24 cellular contexts compared by ENCODE assay signal in genomic region chr2:191037351-191037750, GRCh38. TPM values are rescaled to one million over a fixed set of nuclear protein-coding genes. Genes with fewer than 3 reads are reported as not detected.
DNase-seq lines count a peak whose midpoint lies in the region; ATAC-seq and TF ChIP-seq lines count a peak whose summit lies in the region.
"Had no signal": no experiment of that assay in that cellular context is flagged by ENCODE, and none has a peak within 500 bp of the region (broad histone marks: within the 10 kb centered on the region; RNA-seq: fewer than 3 reads in every experiment).

No MANE protein-coding gene starts in this region.

- peak overlapping the region; percentile 9 for H2BK120ac ChIP-seq in H9 (ENCODE audit: low read depth, low read length, poor library complexity, severe bottlenecking)

- H4K20me1 ChIP-seq in H9 (ENCODE audit: control insufficient read depth, insufficient read depth, insufficient read length) = no peaks in the 10 kb centered on the region

- no peak overlapping the region for H2BK12ac ChIP-seq in H9 (ENCODE audit: insufficient read length, low read depth, low read length)

- H3K79me1 ChIP-seq in H9 (ENCODE audit: insufficient read depth, low read depth, low read length, poor library complexity, severe bottlenecking) = no peaks in the 10 kb centered on the region

- no peak overlapping the region for H3K4me3 Mint-ChIP-seq in activated CD4-positive, alpha-beta T cell treated with anti-CD3 and anti-CD28 coated beads, Interleukin-2, amount 10 ng/mL, durations not matched to agents 24 days and 14 days
- no peak overlapping the region for H3K4me3 Mint-ChIP-seq in H9
- H3K4me3 Mint-ChIP-seq in activated naive CD8-positive, alpha-beta T cell treated with anti-CD3 and anti-CD28 coated beads for 36 hours = no peak overlapping the region
- H3K4me3 Mint-ChIP-seq in naive thymus-derived CD8-positive, alpha-beta T cell = no peak overlapping the region
- H3K4me3 Mint-ChIP-seq: IgD-negative memory B cell, nephron had no signal

- no peak overlapping the region for H3K56ac ChIP-seq in H9 (ENCODE audit: insufficient read length, low read depth, low read length)

- H2BK15ac ChIP-seq in H9 (ENCODE audit: low read depth, low read length) = no peak overlapping the region

- H3K9me3 ChIP-seq in H9 (ENCODE audit: control insufficient read depth, low read depth, low read length) (no peaks in the 10 kb centered on the region), BE2C (no peaks in the 10 kb centered on the region)
- H3K9me3 ChIP-seq: esophagus squamous epithelium, right lobe of liver, uterus had no signal

- peak; percentile 50 for DNase-seq in activated CD4-positive, alpha-beta T cell treated with anti-CD3 and anti-CD28 coated beads, Interleukin-2, amount 10 ng/mL, durations not matched to agents 24 days and 14 days
- DNase-seq in activated CD4-positive, alpha-beta T cell treated with anti-CD3 and anti-CD28 coated beads, Interleukin-2, amount 50 U/mL, for 48 hours = no peak
- DNase-seq in H9 = no peak
- DNase-seq in activated naive CD8-positive, alpha-beta T cell treated with anti-CD3 and anti-CD28 coated beads for 36 hours = no peak
- no peak for DNase-seq in naive thymus-derived CD8-positive, alpha-beta T cell
- no peak for DNase-seq in Right ventricle myocardium inferior (ENCODE audit: missing footprints)
- DNase-seq in BE2C = no peak
- DNase-seq: activated effector memory CD4-positive, alpha-beta T cell treated with Interleukin-2 at 50 U/mL for 16 hours; C1 segment of cervical spinal cord; DMS 273 treated with DMSO at 0.1 percent for 48 hours; effector CD8-positive, alpha-beta T cell; esophagus squamous epithelium; left colon; mesendoderm; NCI-H1436 treated with DMSO at 0.1 percent for 48 hours; NCI-H748 treated with DMSO at 0.1 percent for 48 hours; right lobe of liver; stimulated activated CD4-positive, alpha-beta T cell treated with anti-CD3 and anti-CD28 coated beads, Interleukin-15, amount 100 ng/mL, for 24 hours; uterus had no signal

- H3T11ph ChIP-seq in H9 (ENCODE audit: low read length) = no peak overlapping the region

- no peaks in the 10 kb centered on the region for H3K36me3 ChIP-seq in BE2C
- H3K36me3 ChIP-seq: esophagus squamous epithelium, right lobe of liver, uterus had no signal

- no peaks in the 10 kb centered on the region for H3K79me2 ChIP-seq in H9 (ENCODE audit: insufficient read depth, low read length)
- H3K79me2 ChIP-seq: parathyroid adenoma had no signal

- intact Hi-C loops in activated CD4-positive, alpha-beta T cell treated with anti-CD3 and anti-CD28 coated beads, Interleukin-2, amount 10 ng/mL, durations not matched to agents 24 days and 14 days (cut with micrococcal nuclease) = no loop called here
- intact Hi-C loops in Right ventricle myocardium inferior (cut with DNase I) = no loop called here

- H3K36me3 Mint-ChIP-seq in activated CD4-positive, alpha-beta T cell treated with anti-CD3 and anti-CD28 coated beads, Interleukin-2, amount 10 ng/mL, durations not matched to agents 24 days and 14 days (ENCODE audit: low read depth) = peaks cover 67% of the 10 kb centered on the region
- no peaks in the 10 kb centered on the region for H3K36me3 Mint-ChIP-seq in H9 (ENCODE audit: insufficient read depth in 1 of 3, low read depth in 3 of 3)
- H3K36me3 Mint-ChIP-seq in activated naive CD8-positive, alpha-beta T cell treated with anti-CD3 and anti-CD28 coated beads for 36 hours = peaks cover 26% of the 10 kb centered on the region
- H3K36me3 Mint-ChIP-seq in naive thymus-derived CD8-positive, alpha-beta T cell = peaks cover 4 to 85% (median 29%) of the 10 kb centered on the region in 3 donors
- H3K36me3 Mint-ChIP-seq: IgD-negative memory B cell had no signal

- H2BK5ac ChIP-seq in H9 (ENCODE audit: insufficient read length, low read length) = no peak overlapping the region

- ATAC-seq in naive thymus-derived CD8-positive, alpha-beta T cell = no peak
- no peak for ATAC-seq in HG02610 (IDR thresholded peaks at IDR 0.05; ENCODE audit: unreplicated experiment)
- no peak for ATAC-seq in Right ventricle myocardium inferior
- ATAC-seq: left colon, right lobe of liver had no signal

- H3K4me1 ChIP-seq in H9 (ENCODE audit: insufficient read depth, low read length) (no peaks in the 10 kb centered on the region; the same call in 1 of the 2 replicates), BE2C (no peaks in the 10 kb centered on the region)
- H3K4me1 ChIP-seq: right lobe of liver, uterus had no signal

- H3K4me3 ChIP-seq in BE2C (ENCODE audit: low read depth, low read length) = no peak overlapping the region
- H3K4me3 ChIP-seq: esophagus squamous epithelium, right lobe of liver, uterus had no signal

- H3K14ac ChIP-seq in H9 (ENCODE audit: insufficient read depth, low read length) = no peak overlapping the region

- H3K27ac Mint-ChIP-seq in activated CD4-positive, alpha-beta T cell treated with anti-CD3 and anti-CD28 coated beads, Interleukin-2, amount 10 ng/mL, durations not matched to agents 24 days and 14 days = peak overlapping the region; percentile 77
- no peak overlapping the region for H3K27ac Mint-ChIP-seq in H9
- peak overlapping the region; percentile 30 for H3K27ac Mint-ChIP-seq in activated naive CD8-positive, alpha-beta T cell treated with anti-CD3 and anti-CD28 coated beads for 36 hours
- H3K27ac Mint-ChIP-seq in naive thymus-derived CD8-positive, alpha-beta T cell = peak overlapping the region; percentile 22 to 92 (median 83)
- H3K27ac Mint-ChIP-seq: nephron had no signal

- no peak overlapping the region for H3K23ac ChIP-seq in H9 (ENCODE audit: insufficient read length, low read depth, low read length)

- WGBS in H9 (ENCODE audit: extremely low coverage, insufficient read length, low lambda C conversion rate) = no CpG with 5 or more reads among the region's 4 CpGs

- H4K8ac ChIP-seq in H9 (replicated peaks; ENCODE audit: insufficient read length, low read depth, low read length) = no peak overlapping the region

- POLR2A ChIA-PET in naive thymus-derived CD8-positive, alpha-beta T cell (lab: Charles Lee) = no interaction called here

- H3K18ac ChIP-seq in H9 (ENCODE audit: insufficient read length, low read depth, low read length) = no peak overlapping the region

- no peaks in the 10 kb centered on the region for H3K27me3 Mint-ChIP-seq in activated CD4-positive, alpha-beta T cell treated with anti-CD3 and anti-CD28 coated beads, Interleukin-2, amount 10 ng/mL, durations not matched to agents 24 days and 14 days
- no peaks in the 10 kb centered on the region; the same call in 1 of the 2 replicates for H3K27me3 Mint-ChIP-seq in H9 (ENCODE audit: low read depth)
- H3K27me3 Mint-ChIP-seq in activated naive CD8-positive, alpha-beta T cell treated with anti-CD3 and anti-CD28 coated beads for 36 hours = no peaks in the 10 kb centered on the region
- no peaks in the 10 kb centered on the region for H3K27me3 Mint-ChIP-seq in naive thymus-derived CD8-positive, alpha-beta T cell
- H3K27me3 Mint-ChIP-seq: IgD-negative memory B cell had no signal

- no peak overlapping the region for H2AFZ ChIP-seq in H9 (ENCODE audit: low read length)
- H2AFZ ChIP-seq: parathyroid adenoma had no signal

- no peaks in the 10 kb centered on the region for H3K9me3 Mint-ChIP-seq in activated CD4-positive, alpha-beta T cell treated with anti-CD3 and anti-CD28 coated beads, Interleukin-2, amount 10 ng/mL, durations not matched to agents 24 days and 14 days
- H3K9me3 Mint-ChIP-seq in H9 = no peaks in the 10 kb centered on the region
- no peaks in the 10 kb centered on the region for H3K9me3 Mint-ChIP-seq in activated naive CD8-positive, alpha-beta T cell treated with anti-CD3 and anti-CD28 coated beads for 36 hours
- no peaks in the 10 kb centered on the region for H3K9me3 Mint-ChIP-seq in naive thymus-derived CD8-positive, alpha-beta T cell
- H3K9me3 Mint-ChIP-seq: IgD-negative memory B cell, nephron had no signal

- H3K4me2 ChIP-seq in H9 (ENCODE audit: insufficient read depth, insufficient read length, low read length) = no peak overlapping the region

- H3K27me3 ChIP-seq in H9 (ENCODE audit: insufficient read depth, low read length) = no peaks in the 10 kb centered on the region
- H3K27me3 ChIP-seq in BE2C = no peaks in the 10 kb centered on the region
- H3K27me3 ChIP-seq: esophagus squamous epithelium, right lobe of liver, uterus had no signal

- no peak overlapping the region for H3K27ac ChIP-seq in H9 (ENCODE audit: insufficient read length, low read depth, low read length)
- H3K27ac ChIP-seq: parathyroid adenoma, right lobe of liver, uterus, VCaP had no signal

- H4K5ac ChIP-seq in H9 (ENCODE audit: insufficient read length, low read depth, low read length) = no peak overlapping the region

- no peak for TF ChIP-seq CTCF in H9 (conservative IDR thresholded peaks at IDR 0.05)
- TF ChIP-seq CTCF in BE2C (IDR thresholded peaks at IDR 0.05; ENCODE audit: low read depth, low read length) = no peak

- H2AK5ac ChIP-seq in H9 (ENCODE audit: insufficient read length, low read length) = no peak overlapping the region

- no peak overlapping the region for H4K91ac ChIP-seq in H9 (ENCODE audit: insufficient read length, low read depth, low read length)

- H2BK20ac ChIP-seq in H9 (ENCODE audit: low read depth, low read length, poor library complexity, severe bottlenecking) = no peak overlapping the region

- H3K23me2 ChIP-seq in H9 (ENCODE audit: insufficient read length, low read depth, low read length, poor library complexity, severe bottlenecking) = no peaks in the 10 kb centered on the region

- peaks cover 39% of the 10 kb centered on the region for H3K4me1 Mint-ChIP-seq in activated CD4-positive, alpha-beta T cell treated with anti-CD3 and anti-CD28 coated beads, Interleukin-2, amount 10 ng/mL, durations not matched to agents 24 days and 14 days
- H3K4me1 Mint-ChIP-seq in H9 = peaks cover 11% of the 10 kb centered on the region in 2 experiments
- H3K4me1 Mint-ChIP-seq in activated naive CD8-positive, alpha-beta T cell treated with anti-CD3 and anti-CD28 coated beads for 36 hours = peaks cover 27% of the 10 kb centered on the region
- peaks cover 4 to 34% (median 16%) of the 10 kb centered on the region in 4 donors for H3K4me1 Mint-ChIP-seq in naive thymus-derived CD8-positive, alpha-beta T cell

- no peak overlapping the region for H3K9ac ChIP-seq in H9 (ENCODE audit: extremely low read depth, insufficient read length, low read length)
- H3K9ac ChIP-seq: parathyroid adenoma had no signal

- H3K4ac ChIP-seq in H9 (ENCODE audit: low read depth, low read length) = no peak overlapping the region

RNA-seq across cellular contexts. Expression of gene STAT1, which starts 23.4 kb away (rescaled TPM):
- total RNA-seq in activated CD4-positive, alpha-beta T cell treated with anti-CD3 and anti-CD28 coated beads, Interleukin-2, amount 10 ng/mL, durations not matched to agents 24 days and 14 days = 152 and 160 TPM in 2 replicates
- total RNA-seq in H9 (2021) = 45.4 and 48.1 TPM in 2 replicates
- total RNA-seq in activated naive CD8-positive, alpha-beta T cell treated with anti-CD3 and anti-CD28 coated beads for 36 hours = 100 to 1,000 TPM; 383 to 389 TPM
- 10 to 100 TPM; 62.8 to 74.9 TPM for total RNA-seq in naive thymus-derived CD8-positive, alpha-beta T cell
- 100 to 1,000 TPM; 154 to 231 (median 217) TPM for polyA plus RNA-seq in naive thymus-derived CD8-positive, alpha-beta T cell
- total RNA-seq in Right ventricle myocardium inferior = 35.5 TPM
- 13.9 TPM for polyA plus RNA-seq in BE2C (2012; ENCODE audit: insufficient read depth, insufficient read length, low read depth)

Comparison
In these comparisons a context has a peak if more than half of its experiments do, and no peak if none do; other contexts are left out.
1. H3K27ac Mint-ChIP-seq: peak in activated CD4-positive, alpha-beta T cell treated with anti-CD3 and anti-CD28 coated beads, Interleukin-2, amount 10 ng/mL, durations not matched to agents 24 days and 14 days (single experiment), activated naive CD8-positive, alpha-beta T cell treated with anti-CD3 and anti-CD28 coated beads for 36 hours (single experiment) and naive thymus-derived CD8-positive, alpha-beta T cell (10 of 10); none in H9 (0 of 3).